In genomic region chr5:10719965-10720364, GRCh38 we compare ENCODE assay signal across 13 cellular contexts. TPM values are rescaled to one million over a fixed set of nuclear protein-coding genes. Genes with fewer than 3 reads are reported as not detected.
DNase-seq lines count a peak whose midpoint lies in the region; FAIRE-seq and TF ChIP-seq lines count a peak whose summit lies in the region.
"Had no signal": no experiment of that assay in that cellular context is flagged by ENCODE, and none has a peak within 500 bp of the region (broad histone marks: within the 10 kb centered on the region; RNA-seq: fewer than 3 reads in every experiment).

No MANE protein-coding gene starts in this region.

- H3K27me3 ChIP-seq in AG04450 (ENCODE audit: control insufficient read depth, insufficient read depth, low read length) (no peaks in the 10 kb centered on the region), astrocyte (ENCODE audit: insufficient read depth, low read length) (no peaks in the 10 kb centered on the region), HAP-1 (ENCODE audit: low read depth) (no peaks in the 10 kb centered on the region), left ventricle myocardium inferior (ENCODE audit: low read depth) (no peaks in the 10 kb centered on the region)
- H3K27me3 ChIP-seq: BLaER1 had no signal

- peak overlapping the region; percentile 25 for H3K4me2 ChIP-seq in astrocyte (ENCODE audit: low read length)
- H3K4me2 ChIP-seq: BLaER1 had no signal

- peaks cover 41% of the 10 kb centered on the region for H3K36me3 Mint-ChIP-seq in astrocyte (ENCODE audit: low read depth, unreplicated experiment)

- no peak for FAIRE-seq in astrocyte (lab: Jason Lieb, UNC)

- intact Hi-C loops in left ventricle myocardium inferior (cut with micrococcal nuclease): no loop called here

- H3K4me1 ChIP-seq in astrocyte (ENCODE audit: insufficient read depth, low read length) (peaks cover 30% of the 10 kb centered on the region), HAP-1 (no peaks in the 10 kb centered on the region), left ventricle myocardium inferior (peaks cover 18% of the 10 kb centered on the region)
- H3K4me1 ChIP-seq: BLaER1, parathyroid adenoma had no signal

- no peak overlapping the region for H2AFZ ChIP-seq in astrocyte (ENCODE audit: low read depth, low read length)
- H2AFZ ChIP-seq: parathyroid adenoma had no signal

- POLR2A ChIA-PET in AG04450 (lab: Yijun Ruan, JAX): no interaction called here

- CTCF ChIA-PET in AG04450 (lab: Charles Lee): no interaction called here

- H3K4me3 ChIP-seq in AG04450 (ENCODE audit: low read depth, low read length) (no peak overlapping the region), astrocyte (ENCODE audit: insufficient read depth, low read depth, low read length) (no peak overlapping the region), HAP-1 (no peak overlapping the region), left ventricle myocardium inferior (no peak overlapping the region)
- H3K4me3 ChIP-seq: BLaER1 had no signal

- peaks cover 2% of the 10 kb centered on the region for H3K36me3 ChIP-seq in astrocyte (ENCODE audit: insufficient read depth, low read length)
- H3K36me3 ChIP-seq in HAP-1 (replicated peaks): no peaks in the 10 kb centered on the region
- peaks cover 8% of the 10 kb centered on the region for H3K36me3 ChIP-seq in left ventricle myocardium inferior

- no peak for TF ChIP-seq CTCF in AG04450 (IDR thresholded peaks at IDR 0.05; ENCODE audit: low read depth, low read length)
- TF ChIP-seq CTCF in astrocyte (IDR thresholded peaks at IDR 0.05; ENCODE audit: insufficient read depth, low read depth, low read length): no peak
- no peak for TF ChIP-seq CTCF in left ventricle myocardium inferior (IDR thresholded peaks at IDR 0.05; ENCODE audit: borderline replicate concordance)

- H3K27ac ChIP-seq in AG04450 (ENCODE audit: low read depth, low read length) (peak overlapping the region; percentile 75), astrocyte (ENCODE audit: low read depth, low read length) (peak overlapping the region; percentile 76), left ventricle myocardium inferior (replicated peaks) (no peak overlapping the region)
- H3K27ac ChIP-seq: BLaER1, parathyroid adenoma had no signal

- H3K9me3 ChIP-seq in AG04450 (ENCODE audit: control insufficient read depth, insufficient read depth, low read length) (no peaks in the 10 kb centered on the region), astrocyte (ENCODE audit: insufficient read depth, low read depth, low read length) (no peaks in the 10 kb centered on the region), HAP-1 (no peaks in the 10 kb centered on the region), left ventricle myocardium inferior (replicated peaks) (no peaks in the 10 kb centered on the region)

- DNase-seq in AG04450 (ENCODE audit: low read depth, low spot score) (peak; percentile 92), HS-27A (ENCODE audit: low read depth) (peak; percentile 94), astrocyte (ENCODE audit: low read depth) (peak; percentile 95), glomerular visceral epithelial cell (ENCODE audit: extremely low spot score) (peak; percentile 90), HAP-1 (ENCODE audit: low spot score in 2 of 2) (no peak), HuH-7.5 (ENCODE audit: low spot score) (no peak), left ventricle myocardium inferior (no peak)
- no peak for DNase-seq in activated CD4-positive, alpha-beta T cell treated with anti-CD3 and anti-CD28 coated beads, Interleukin-2, amount 50 U/mL, for 4 hours
- DNase-seq: activated naive CD8-positive, alpha-beta T cell treated with anti-CD3 and anti-CD28 coated beads, Interleukin-2, amount 50 U/mL, for 24 hours; GF-D8 had no signal

- in situ Hi-C loops in HAP-1 (cut with MboI; ENCODE audit: low sequenced_read_pairs): no loop called here

- H3K9ac ChIP-seq in astrocyte (ENCODE audit: low read length): no peak overlapping the region
- H3K9ac ChIP-seq: BLaER1, parathyroid adenoma had no signal

- peaks cover 38% of the 10 kb centered on the region for H3K79me2 ChIP-seq in astrocyte (ENCODE audit: insufficient read depth, low read length)

- no peak overlapping the region for H3K27ac Mint-ChIP-seq in astrocyte (ENCODE audit: unreplicated experiment)
- H3K27ac Mint-ChIP-seq: activated naive CD8-positive, alpha-beta T cell treated with anti-CD3 and anti-CD28 coated beads, Interleukin-2, amount 50 U/mL, for 24 hours; memory B cell had no signal

- peaks cover 21% of the 10 kb centered on the region for H3K4me1 Mint-ChIP-seq in astrocyte (ENCODE audit: low read depth, unreplicated experiment)
- H3K4me1 Mint-ChIP-seq: activated naive CD8-positive, alpha-beta T cell treated with anti-CD3 and anti-CD28 coated beads, Interleukin-2, amount 50 U/mL, for 24 hours had no signal

- no peak overlapping the region for H3K4me3 Mint-ChIP-seq in astrocyte (ENCODE audit: unreplicated experiment)
- H3K4me3 Mint-ChIP-seq: activated naive CD8-positive, alpha-beta T cell treated with anti-CD3 and anti-CD28 coated beads, Interleukin-2, amount 50 U/mL, for 24 hours; memory B cell had no signal

- H3K9me3 Mint-ChIP-seq in astrocyte (ENCODE audit: unreplicated experiment): no peaks in the 10 kb centered on the region
- H3K9me3 Mint-ChIP-seq: activated naive CD8-positive, alpha-beta T cell treated with anti-CD3 and anti-CD28 coated beads, Interleukin-2, amount 50 U/mL, for 24 hours; memory B cell had no signal

- H3K27me3 Mint-ChIP-seq in astrocyte (ENCODE audit: low read depth, unreplicated experiment): no peaks in the 10 kb centered on the region
- H3K27me3 Mint-ChIP-seq: activated naive CD8-positive, alpha-beta T cell treated with anti-CD3 and anti-CD28 coated beads, Interleukin-2, amount 50 U/mL, for 24 hours; memory B cell had no signal

- peaks cover 12% of the 10 kb centered on the region for H4K20me1 ChIP-seq in astrocyte (ENCODE audit: insufficient read depth, low read length)

RNA-seq across cellular contexts. Expression of gene DAP, which starts 41.1 kb away (rescaled TPM):
- 117 and 179 TPM in 2 replicates for polyA plus RNA-seq in AG04450 (2011; rRNA removed)
- 168 and 222 TPM in 2 replicates for polyA minus RNA-seq in AG04450 (2011; rRNA and poly(A)+ RNA removed)
- total RNA-seq in astrocyte (230 and 239 TPM in 2 replicates), left ventricle myocardium inferior (22.9 TPM)

Comparison
In these comparisons a context has a peak if more than half of its experiments do, and no peak if none do; other contexts are left out.
1. DNase-seq: peak in AG04450 (single experiment), HS-27A (single experiment), astrocyte (single experiment) and glomerular visceral epithelial cell (single experiment); none in activated CD4-positive, alpha-beta T cell treated with anti-CD3 and anti-CD28 coated beads, Interleukin-2, amount 50 U/mL, for 4 hours (0 of 2), HAP-1 (0 of 2), HuH-7.5 (single experiment) and left ventricle myocardium inferior (single experiment).